8 cellular contexts compared by ENCODE assay signal in genomic region chr20:59222239-59222981, GRCh38. TPM values are rescaled to one million over a fixed set of nuclear protein-coding genes. Genes with fewer than 3 reads are reported as not detected.
DNase-seq lines count a peak whose midpoint lies in the region; ATAC-seq and TF ChIP-seq lines count a peak whose summit lies in the region.

No MANE protein-coding gene starts in this region.

- peaks cover 34% of the 10 kb centered on the region for H3K4me1 Mint-ChIP-seq in CD8-positive, alpha-beta T cell (ENCODE audit: low read depth)

- H3K4me3 ChIP-seq in CD8-positive, alpha-beta T cell (ENCODE audit: low read depth, low read length) = peak overlapping the region; percentile 50
- no peak overlapping the region for H3K4me3 ChIP-seq in KMS-11 (IDR thresholded peaks at IDR 0.05; ENCODE audit: insufficient read depth, low read depth, low read length)

- peaks cover 18% of the 10 kb centered on the region for H3K4me1 ChIP-seq in CD8-positive, alpha-beta T cell (ENCODE audit: insufficient read depth, low read length)
- peaks cover 3% of the 10 kb centered on the region for H3K4me1 ChIP-seq in KMS-11 (ENCODE audit: low read depth, poor library complexity, severe bottlenecking)

- no peaks in the 10 kb centered on the region for H3K27me3 Mint-ChIP-seq in CD8-positive, alpha-beta T cell (ENCODE audit: low read depth)

- peaks cover 57% of the 10 kb centered on the region for H3K36me3 Mint-ChIP-seq in CD8-positive, alpha-beta T cell

- H3K4me3 Mint-ChIP-seq in CD8-positive, alpha-beta T cell = peak overlapping the region; percentile 78

- TF ChIP-seq CTCF in CD8-positive, alpha-beta T cell (IDR thresholded peaks at IDR 0.05) = peak; percentile 96
- TF ChIP-seq CTCF in KMS-11 (conservative IDR thresholded peaks at IDR 0.05; ENCODE audit: low read depth, low read length) (peak; percentile 97), omental fat pad (IDR thresholded peaks at IDR 0.05) (peak in 1 of 3 donors; percentile 79)

- intact Hi-C loops in CD8-positive, alpha-beta T cell (cut with DNase I, micrococcal nuclease) = loop anchor here (1.0 to 10.0 kb wide), 10 partner anchors 31 to 988 kb away; partner anchors contain the start of genes ATP5F1E (in 1 of the 2), NELFCD (in 1 of the 2) and PRELID3B (in 1 of the 2)

- peak; percentile 64 to 89 (median 82) for DNase-seq in CD8-positive, alpha-beta T cell
- peak; percentile 75 for DNase-seq in SK-N-DZ (ENCODE audit: low spot score)
- peak; percentile 87 for DNase-seq in activated naive CD4-positive, alpha-beta T cell treated with anti-CD3 and anti-CD28 coated beads, Interleukin-2, amount 50 U/mL, for 16 hours
- peak; percentile 33 for DNase-seq in glomerular endothelial cell (ENCODE audit: extremely low read depth, low read depth, low spot score)
- peak; percentile 57 for DNase-seq in omental fat pad (ENCODE audit: low spot score)
- peak; percentile 83 for DNase-seq in superior temporal gyrus (ENCODE audit: extremely low spot score)

- H3K27ac ChIP-seq in CD8-positive, alpha-beta T cell (ENCODE audit: low read depth, low read length) = peak overlapping the region; percentile 31
- H3K27ac ChIP-seq in KMS-11 = no peak overlapping the region

- no peaks in the 10 kb centered on the region for H3K9me3 Mint-ChIP-seq in CD8-positive, alpha-beta T cell

- POLR2A ChIA-PET in CD8-positive, alpha-beta T cell (lab: Charles Lee) = interaction anchor here (0.8 to 2.0 kb wide), 7 partner anchors 12 to 369 kb away, joined by 3 to 9 read pairs (median 5); partner anchors contain the start of gene ATP5F1E

- no peaks in the 10 kb centered on the region for H3K79me2 ChIP-seq in KMS-11 (ENCODE audit: insufficient read depth, low read depth)

- peak overlapping the region; percentile 88 for H3K27ac Mint-ChIP-seq in CD8-positive, alpha-beta T cell

- no peaks in the 10 kb centered on the region for H3K27me3 ChIP-seq in CD8-positive, alpha-beta T cell (ENCODE audit: insufficient read depth, low read length)
- H3K27me3 ChIP-seq in KMS-11 (ENCODE audit: insufficient read depth, low read depth) = peaks cover 4% of the 10 kb centered on the region; the same call in 1 of the 2 replicates

- ATAC-seq in CD8-positive, alpha-beta T cell = peak; percentile 94
- ATAC-seq in GM21367 (IDR thresholded peaks at IDR 0.05; ENCODE audit: unreplicated experiment) (peak; percentile 91), omental fat pad (ENCODE audit: low FRiP score) (peak; percentile 85)

- no peaks in the 10 kb centered on the region for H4K20me1 ChIP-seq in KMS-11 (ENCODE audit: insufficient read depth)

- no peaks in the 10 kb centered on the region for H3K9me3 ChIP-seq in CD8-positive, alpha-beta T cell (ENCODE audit: low read length)

- H3K9ac ChIP-seq in KMS-11 = peak overlapping the region; percentile 43; the same call in 1 of the 2 replicates

- peak overlapping the region; percentile 92 for H2AFZ ChIP-seq in KMS-11 (ENCODE audit: low read depth)

- H3K36me3 ChIP-seq in CD8-positive, alpha-beta T cell (ENCODE audit: insufficient read depth, low read length) = no peaks in the 10 kb centered on the region
- H3K36me3 ChIP-seq in KMS-11 (ENCODE audit: insufficient read depth) = no peaks in the 10 kb centered on the region

- CTCF ChIA-PET in CD8-positive, alpha-beta T cell (lab: Charles Lee) = interaction anchor here (0.7 to 5.3 kb wide), 34 partner anchors 9 to 358 kb away, joined by 3 to 44 read pairs (median 4); partner anchors contain the start of gene ZNF831

- H3K4me2 ChIP-seq in KMS-11 = peak overlapping the region; percentile 35

RNA-seq across cellular contexts. Expression of gene ZNF831, which starts 58.8 kb away (rescaled TPM):
- 10 to 100 TPM; 15.3 to 16.3 TPM for total RNA-seq in CD8-positive, alpha-beta T cell
- polyA plus RNA-seq in SK-N-DZ (2014; cell fraction: cytosol; rRNA removed) = not detected in 2 replicates
- not detected in 2 replicates for polyA plus RNA-seq in SK-N-DZ (2014; cell fraction: nucleus; rRNA removed)
- total RNA-seq in glomerular endothelial cell (not detected in 2 replicates), omental fat pad (1 to 10 TPM; 1.3 to 3.6 (median 2.0) TPM)

Comparison
In these comparisons a context has a peak if more than half of its experiments do, and no peak if none do; other contexts are left out.
1. DNase-seq: peak in every context shown above with its lines; median percentile 87 in activated naive CD4-positive, alpha-beta T cell treated with anti-CD3 and anti-CD28 coated beads, Interleukin-2, amount 50 U/mL, for 16 hours; 83 in superior temporal gyrus; 82 in CD8-positive, alpha-beta T cell; 75 in SK-N-DZ; 57 in omental fat pad; 33 in glomerular endothelial cell.